8 cellular contexts compared by ENCODE assay signal in the genomic region with DNA sequence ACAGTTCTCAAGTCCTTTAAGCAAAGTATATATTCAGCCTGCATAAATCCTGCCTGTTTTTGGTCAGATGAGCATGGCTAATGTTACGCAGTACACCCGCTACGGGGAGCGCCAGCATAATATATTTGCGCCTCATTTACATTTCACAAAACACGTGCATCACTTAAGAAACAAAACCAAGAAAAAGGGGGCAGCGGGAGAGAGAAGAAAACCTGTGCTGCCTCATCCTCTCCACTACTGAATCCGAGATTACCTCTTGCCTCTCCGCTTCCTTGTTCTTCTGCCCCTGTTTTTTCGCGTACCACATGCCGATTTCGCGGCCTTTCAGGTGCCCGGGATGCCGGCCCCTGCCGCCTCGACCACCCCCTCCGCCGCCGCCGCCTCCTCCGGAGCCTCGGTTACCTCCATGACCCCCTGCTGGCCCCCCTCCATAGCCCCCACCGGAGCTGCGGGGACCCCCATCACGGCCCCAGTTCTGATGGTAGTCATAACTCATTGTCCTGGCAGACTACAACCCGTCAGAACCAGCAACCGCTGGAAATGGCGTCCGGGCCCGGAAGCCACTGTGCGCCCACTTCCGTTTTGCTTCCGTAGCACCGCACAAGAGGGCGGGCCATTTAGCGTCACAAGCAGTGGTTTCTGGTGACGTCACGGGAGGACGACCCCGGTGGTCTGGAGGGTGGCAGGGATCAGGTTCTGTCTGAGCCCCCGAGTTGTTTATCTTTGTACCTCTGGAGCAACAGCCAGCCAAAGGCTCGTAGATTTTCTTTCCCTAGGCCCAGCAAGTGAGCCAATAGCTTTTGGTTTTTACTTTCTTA. TPM values are rescaled to one million over a fixed set of nuclear protein-coding genes. Genes with fewer than 3 reads are reported as not detected.
DNase-seq lines count a peak whose midpoint lies in the region; ATAC-seq and TF ChIP-seq lines count a peak whose summit lies in the region.

DHX36 (minus strand) TSS at position 567 of the 818 bp plus-strand sequence; CDS start at position 496, 71 bp downstream.

- DNase-seq in AG08395 (ENCODE audit: low spot score) (peak; percentile 93), NCI-H226 (peak; percentile 80), activated B cell treated with CpG ODN at 0.5 μM for 24 hours (peak; percentile 83), caudate nucleus (lab: John Stamatoyannopoulos, UW) (peak; percentile 33 to 94 (median 83)), iris pigment epithelial cell (ENCODE audit: low read depth) (peak; percentile 93)
- peak; percentile 81 to 82 for DNase-seq in stimulated activated CD4-positive, alpha-beta T cell treated with anti-CD3 and anti-CD28 coated beads, Interleukin-12 subunit alpha, Interleukin-12 subunit beta, amount 100 ng/mL, for 24 hours (ENCODE audit: low read depth in 2 of 2)

- H3K27me3 Mint-ChIP-seq in activated B cell treated with CpG ODN at 0.5 μM for 24 hours: no peaks in the 10 kb centered on the region

- H3K4me1 Mint-ChIP-seq in activated B cell treated with CpG ODN at 0.5 μM for 24 hours: peaks cover 31% of the 10 kb centered on the region

- intact Hi-C loops in activated B cell treated with CpG ODN at 0.5 μM for 24 hours (cut with micrococcal nuclease): loop anchor here (1.0 kb wide), 3 partner anchors 1163 to 1546 kb away; partner anchors contain the start of genes GMPS and SLC33A1

- H3K27ac Mint-ChIP-seq in activated B cell treated with CpG ODN at 0.5 μM for 24 hours: peak within 1 kb of the TSS; percentile 97

- CTCF ChIA-PET in activated B cell treated with CpG ODN at 0.5 μM for 24 hours (lab: Charles Lee): interaction anchor here (1.4 kb wide), 1 partner anchor 11 kb away, joined by 4 read pairs; no protein-coding TSS in a partner anchor

- POLR2A ChIA-PET in activated B cell treated with CpG ODN at 0.5 μM for 24 hours (lab: Charles Lee): interaction anchor here (0.5 to 1.3 kb wide), 5 partner anchors 8 to 1163 kb away, joined by 3 to 5 read pairs (median 3); no protein-coding TSS in a partner anchor

- TF ChIP-seq CTCF in activated B cell treated with CpG ODN at 0.5 μM for 24 hours (IDR thresholded peaks at IDR 0.05): no peak

- peak; percentile 96 for ATAC-seq in HG03196 (IDR thresholded peaks at IDR 0.05; ENCODE audit: unreplicated experiment)
- peak; percentile 88 for ATAC-seq in activated B cell treated with CpG ODN at 0.5 μM for 24 hours (ENCODE audit: low read depth)

- H3K27ac ChIP-seq in caudate nucleus (ENCODE audit: low read depth, low read length): peak within 1 kb of the TSS; percentile 93

- peak; percentile 91 for TF ChIP-seq POLR2A in GM18951 (IDR thresholded peaks at IDR 0.05; ENCODE audit: extremely low read depth, insufficient read depth, insufficient read length)

- in situ Hi-C loops in GM18951 (cut with MboI; ENCODE audit: low sequenced_read_pairs, unreplicated experiment): no loop called here

- H3K9me3 Mint-ChIP-seq in activated B cell treated with CpG ODN at 0.5 μM for 24 hours: no peaks in the 10 kb centered on the region

- peaks cover 17% of the 10 kb centered on the region for H3K36me3 Mint-ChIP-seq in activated B cell treated with CpG ODN at 0.5 μM for 24 hours (ENCODE audit: low read depth)

- H3K4me3 Mint-ChIP-seq in activated B cell treated with CpG ODN at 0.5 μM for 24 hours: peak within 1 kb of the TSS; percentile 95

RNA-seq across cellular contexts. Expression of gene DHX36, which starts in this region (rescaled TPM):
- 95.9 and 110 TPM in 2 replicates for total RNA-seq in activated B cell treated with CpG ODN at 0.5 μM for 24 hours

Comparison
In these comparisons a context has a peak if more than half of its experiments do, and no peak if none do; other contexts are left out.
1. Peak in every context shown above with its lines: DNase-seq, ATAC-seq and H3K27ac ChIP-seq.